ENCODE assay signal across 8 cellular contexts in the genomic region with DNA sequence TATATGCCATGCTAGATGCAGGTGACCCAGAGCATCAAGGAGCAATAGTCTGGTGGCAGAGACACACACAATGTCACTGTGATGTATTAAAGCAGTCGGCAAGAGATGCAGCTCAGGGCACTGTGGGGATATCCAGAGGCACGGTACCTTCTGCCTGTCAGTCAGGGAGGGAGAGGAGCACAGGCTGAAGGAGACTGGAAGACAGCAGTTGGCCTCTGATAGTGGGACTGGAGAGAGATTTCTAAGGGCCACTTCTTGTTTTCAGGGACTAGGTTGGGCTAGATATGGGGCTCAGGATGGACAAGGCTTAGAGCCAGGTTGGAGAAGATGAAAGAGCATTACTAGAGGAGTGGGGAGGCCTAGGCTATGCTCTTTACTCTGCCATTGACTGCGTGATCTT. TPM values are rescaled to one million over a fixed set of nuclear protein-coding genes. Genes with fewer than 3 reads are reported as not detected.
DNase-seq lines count a peak whose midpoint lies in the region; ATAC-seq, FAIRE-seq and TF ChIP-seq lines count a peak whose summit lies in the region.
"Not testable (repeated sequence)": the region's sequence is repeated elsewhere in the genome, so short reads cannot be mapped to it uniquely, and the experiment has no call there.

No MANE protein-coding gene starts in this region.

- no CpG with 5 or more reads among the region's 3 CpGs for WGBS in IMR-90 (ENCODE audit: extremely low coverage in 2 of 2, insufficient read length in 1 of 2), 2 experiments
- WGBS in mesenchymal stem cell: 45% methylated on average over 3 of the region's 3 CpGs

- not testable (repeated sequence) for H3K79me2 ChIP-seq in osteoblast (ENCODE audit: insufficient read depth, low read length)

- intact Hi-C loops in CD8-positive, alpha-beta T cell (cut with DNase I, micrococcal nuclease); IMR-90 (cut with micrococcal nuclease); ascending aorta (cut with DNase I): not testable (repeated sequence)

- H3K27ac ChIP-seq in CD8-positive, alpha-beta T cell (ENCODE audit: low read depth, low read length); IMR-90 (ENCODE audit: insufficient read depth, low read length); mesenchymal stem cell (ENCODE audit: low read length, poor library complexity, severe bottlenecking); osteoblast (ENCODE audit: low read depth, low read length): not testable (repeated sequence)
- peak overlapping the region; percentile 74 to 78 for H3K27ac ChIP-seq in ascending aorta
- peak overlapping the region; percentile 68 to 83 for H3K27ac ChIP-seq in thoracic aorta

- peak overlapping the region; percentile 46; the same call in 1 of the 2 replicates for H3K4ac ChIP-seq in IMR-90 (ENCODE audit: low read depth, low read length)
- H3K4ac ChIP-seq in mesenchymal stem cell (ENCODE audit: low read depth in 1 of 2, low read length in 2 of 2): not testable (repeated sequence)

- TF ChIP-seq CTCF in CD8-positive, alpha-beta T cell (IDR thresholded peaks at IDR 0.05); IMR-90 (conservative IDR thresholded peaks at IDR 0.05; ENCODE audit: low read depth, low read length); ascending aorta (IDR thresholded peaks at IDR 0.05); bronchial epithelial cell (IDR thresholded peaks at IDR 0.05; ENCODE audit: insufficient read depth, low read length, severe bottlenecking); osteoblast (IDR thresholded peaks at IDR 0.05; ENCODE audit: extremely low read depth, low read depth, low read length); thoracic aorta (IDR thresholded peaks at IDR 0.05): not testable (repeated sequence)

- 0 out of 4 replicates have a peak overlapping the region, but pooled peaks of 1 of the 2 experiments have one; percentile 23 for H4K8ac ChIP-seq in IMR-90 (ENCODE audit: low read depth in 2 of 2, low read length in 2 of 2)
- H4K8ac ChIP-seq in mesenchymal stem cell (ENCODE audit: low read length): not testable (repeated sequence)

- H3K36me3 Mint-ChIP-seq in CD8-positive, alpha-beta T cell: not testable (repeated sequence)
- peaks cover 22% of the 10 kb centered on the region for H3K36me3 Mint-ChIP-seq in activated T-helper 17 cell treated with anti-CD3 and anti-CD28 coated beads, Interleukin-2, amount 50 U/mL, for 72 hours (ENCODE audit: low read depth)

- H2AK5ac ChIP-seq in IMR-90 (ENCODE audit: low read depth, low read length): peak overlapping the region; percentile 49; the same call in 1 of the 2 replicates
- H2AK5ac ChIP-seq in mesenchymal stem cell (ENCODE audit: low read length, severe bottlenecking): not testable (repeated sequence)

- ATAC-seq in CD8-positive, alpha-beta T cell; IMR-90 (ENCODE audit: low read depth); activated T-helper 17 cell treated with anti-CD3 and anti-CD28 coated beads, Interleukin-2, amount 50 U/mL, for 72 hours (replicated peaks); thoracic aorta (ENCODE audit: insufficient number of reproducible peaks, low FRiP score, low read depth): not testable (repeated sequence)

- not testable (repeated sequence) for H3K27me3 ChIP-seq in CD8-positive, alpha-beta T cell (ENCODE audit: insufficient read depth, low read length); IMR-90 (ENCODE audit: control insufficient read depth, insufficient read depth, low read length); ascending aorta; bronchial epithelial cell (ENCODE audit: control insufficient read depth, insufficient read depth, low read length); mesenchymal stem cell (ENCODE audit: control insufficient read depth in 1 of 2, insufficient read depth in 1 of 2, low read length in 2 of 2); osteoblast (ENCODE audit: insufficient read depth, low read length); thoracic aorta (replicated peaks; ENCODE audit: insufficient read depth)

- 0 out of 2 replicates have a peak overlapping the region, but pooled peaks have one; percentile 2 for H3K14ac ChIP-seq in IMR-90 (replicated peaks; ENCODE audit: low read depth, low read length)
- not testable (repeated sequence) for H3K14ac ChIP-seq in mesenchymal stem cell (ENCODE audit: low read length in 2 of 2)

- H2BK12ac ChIP-seq in mesenchymal stem cell (ENCODE audit: low read length in 2 of 2): not testable (repeated sequence)

- not testable (repeated sequence) for BruUV-seq in IMR-90 (replicated peaks; lab: Mats Ljungman, UMichigan)

- H3K4me3 ChIP-seq in CD8-positive, alpha-beta T cell (ENCODE audit: low read depth, low read length); IMR-90 (ENCODE audit: insufficient read depth, low read depth, low read length); ascending aorta; bronchial epithelial cell (ENCODE audit: low read depth, low read length); mesenchymal stem cell (ENCODE audit: insufficient read depth in 1 of 2, low read depth in 1 of 2, low read length in 2 of 2); osteoblast (ENCODE audit: insufficient read depth, low read length); thoracic aorta: not testable (repeated sequence)

- CTCF ChIA-PET in CD8-positive, alpha-beta T cell (lab: Charles Lee): interaction anchor here (0.7 to 1.5 kb wide), 3 partner anchors 19 to 860 kb away, joined by 3 to 4 read pairs (median 3); no protein-coding TSS in a partner anchor
- CTCF ChIA-PET in IMR-90 (lab: Yijun Ruan, JAX): not testable (repeated sequence)

- H3K4me3 Mint-ChIP-seq in CD8-positive, alpha-beta T cell; activated T-helper 17 cell treated with anti-CD3 and anti-CD28 coated beads, Interleukin-2, amount 50 U/mL, for 72 hours: not testable (repeated sequence)

- DNase-seq in CD8-positive, alpha-beta T cell: peak in 1 of 7 experiments; percentile 49
- DNase-seq in IMR-90; ascending aorta (ENCODE audit: low spot score in 2 of 2); bronchial epithelial cell (ENCODE audit: low read depth); mesenchymal stem cell; thoracic aorta (ENCODE audit: low spot score): not testable (repeated sequence)
- DNase-seq in osteoblast (ENCODE audit: insufficient read length, low spot score, missing footprints): peak; percentile 2

- not testable (repeated sequence) for H2BK5ac ChIP-seq in IMR-90 (ENCODE audit: low read depth, low read length, poor library complexity, severe bottlenecking); mesenchymal stem cell (ENCODE audit: low read depth, low read length, poor library complexity, severe bottlenecking)

- H4K5ac ChIP-seq in IMR-90 (ENCODE audit: low read depth, low read length): not testable (repeated sequence)

- not testable (repeated sequence) for H3K23ac ChIP-seq in IMR-90 (ENCODE audit: low read depth, low read length); mesenchymal stem cell (ENCODE audit: low read length in 2 of 2)

- not testable (repeated sequence) for H3K56ac ChIP-seq in IMR-90 (ENCODE audit: extremely low read depth, insufficient read depth, low read length)

- peaks cover 20% of the 10 kb centered on the region for H3K4me1 Mint-ChIP-seq in CD8-positive, alpha-beta T cell (ENCODE audit: low read depth)
- H3K4me1 Mint-ChIP-seq in activated T-helper 17 cell treated with anti-CD3 and anti-CD28 coated beads, Interleukin-2, amount 50 U/mL, for 72 hours: peaks cover 11% of the 10 kb centered on the region

- not testable (repeated sequence) for H2BK15ac ChIP-seq in IMR-90 (ENCODE audit: low read depth, low read length); mesenchymal stem cell (ENCODE audit: low read depth, poor library complexity, severe bottlenecking)

- H2AK9ac ChIP-seq in IMR-90 (replicated peaks; ENCODE audit: low read depth, low read length, poor library complexity): not testable (repeated sequence)

- peak overlapping the region; percentile 52 for H3K27ac Mint-ChIP-seq in CD8-positive, alpha-beta T cell
- H3K27ac Mint-ChIP-seq in activated T-helper 17 cell treated with anti-CD3 and anti-CD28 coated beads, Interleukin-2, amount 50 U/mL, for 72 hours: peak overlapping the region; percentile 18

- not testable (repeated sequence) for H4K91ac ChIP-seq in IMR-90 (ENCODE audit: insufficient read depth, low read depth, low read length)
- peak overlapping the region; percentile 34 for H4K91ac ChIP-seq in mesenchymal stem cell (ENCODE audit: low read length)

- in situ Hi-C loops in IMR-90 (cut with MboI; ENCODE audit: low sequenced_read_pairs): not testable (repeated sequence)

- H3K79me1 ChIP-seq in IMR-90 (ENCODE audit: low read depth in 1 of 2, low read length in 2 of 2): peaks cover 2 to 14% of the 10 kb centered on the region in 2 experiments; a peak in 3 of 4 replicates
- H3K79me1 ChIP-seq in mesenchymal stem cell (replicated peaks; ENCODE audit: low read length, poor library complexity, severe bottlenecking): not testable (repeated sequence)

- not testable (repeated sequence) for H3K36me3 ChIP-seq in CD8-positive, alpha-beta T cell (ENCODE audit: insufficient read depth, low read length); IMR-90 (ENCODE audit: control insufficient read depth, insufficient read depth, low read length); ascending aorta; bronchial epithelial cell (ENCODE audit: control insufficient read depth, insufficient read depth, low read length); osteoblast (ENCODE audit: insufficient read depth, low read length); thoracic aorta
- peaks cover 9 to 14% of the 10 kb centered on the region in 2 experiments for H3K36me3 ChIP-seq in mesenchymal stem cell (ENCODE audit: control insufficient read depth in 1 of 2, insufficient read depth in 2 of 2, low read depth in 1 of 2, low read length in 2 of 2)

- peak; percentile 13 for FAIRE-seq in bronchial epithelial cell (lab: Jason Lieb, UNC)

- not testable (repeated sequence) for H3K9me1 ChIP-seq in IMR-90 (ENCODE audit: insufficient read depth, low read length)

- H2BK120ac ChIP-seq in IMR-90 (ENCODE audit: low read depth, low read length): peak overlapping the region; percentile 34; the same call in 1 of the 2 replicates
- H2BK120ac ChIP-seq in mesenchymal stem cell (ENCODE audit: low read depth, low read length): not testable (repeated sequence)

- not testable (repeated sequence) for TF ChIP-seq POLR2A in IMR-90 (IDR thresholded peaks at IDR 0.05; ENCODE audit: low read depth, low read length)

- H2AFZ ChIP-seq in IMR-90 (replicated peaks; ENCODE audit: low read length, poor library complexity); mesenchymal stem cell (ENCODE audit: low read depth, low read length); osteoblast (ENCODE audit: low read length): not testable (repeated sequence)

- not testable (repeated sequence) for H3K9me3 ChIP-seq in CD8-positive, alpha-beta T cell (ENCODE audit: low read length); IMR-90 (ENCODE audit: control insufficient read depth, insufficient read depth, low read length); ascending aorta; mesenchymal stem cell (ENCODE audit: control insufficient read depth, low read length); osteoblast (ENCODE audit: low read depth, low read length); thoracic aorta

- POLR2A ChIA-PET in CD8-positive, alpha-beta T cell (lab: Charles Lee); IMR-90 (lab: Charles Lee; ENCODE audit: unreplicated experiment): not testable (repeated sequence)

- not testable (repeated sequence) for H4K20me1 ChIP-seq in IMR-90 (ENCODE audit: insufficient read depth, low read length); osteoblast (ENCODE audit: insufficient read depth, low read length)

- not testable (repeated sequence) for TF ChIP-seq RAD21 in IMR-90 (IDR thresholded peaks at IDR 0.05; ENCODE audit: low read length)

- not testable (repeated sequence) for H3K27me3 Mint-ChIP-seq in CD8-positive, alpha-beta T cell (ENCODE audit: low read depth); activated T-helper 17 cell treated with anti-CD3 and anti-CD28 coated beads, Interleukin-2, amount 50 U/mL, for 72 hours

- H3K9me3 Mint-ChIP-seq in CD8-positive, alpha-beta T cell; activated T-helper 17 cell treated with anti-CD3 and anti-CD28 coated beads, Interleukin-2, amount 50 U/mL, for 72 hours: not testable (repeated sequence)

- H3K4me1 ChIP-seq in CD8-positive, alpha-beta T cell (ENCODE audit: insufficient read depth, low read length): peaks cover 10% of the 10 kb centered on the region
- H3K4me1 ChIP-seq in IMR-90 (ENCODE audit: control insufficient read depth, insufficient read depth, low read length); mesenchymal stem cell (ENCODE audit: control insufficient read depth, insufficient read depth, low read depth, low read length): not testable (repeated sequence)
- H3K4me1 ChIP-seq in ascending aorta (peaks cover 3 to 23% of the 10 kb centered on the region in 2 donors), osteoblast (ENCODE audit: insufficient read depth, low read length) (peaks cover 29% of the 10 kb centered on the region), thoracic aorta (ENCODE audit: control insufficient read depth in 1 of 2, low read depth in 2 of 2) (peaks cover 19 to 28% of the 10 kb centered on the region in 2 donors)

- peak overlapping the region; percentile 10; the same call in 1 of the 2 replicates for H2BK20ac ChIP-seq in IMR-90 (ENCODE audit: low read depth, low read length)

- H3K18ac ChIP-seq in IMR-90 (ENCODE audit: low read depth, low read length); mesenchymal stem cell (ENCODE audit: low read depth in 1 of 2, low read length in 2 of 2): not testable (repeated sequence)

- dilution Hi-C loops in IMR-90 (cut with HindIII; ENCODE audit: low sequenced_read_pairs, unreplicated experiment): not testable (repeated sequence)

- H3K4me2 ChIP-seq in IMR-90 (ENCODE audit: low read depth, low read length); mesenchymal stem cell (ENCODE audit: low read length, poor library complexity, severe bottlenecking); osteoblast (ENCODE audit: insufficient read depth, low read length): not testable (repeated sequence)

- H3K9ac ChIP-seq in IMR-90 (ENCODE audit: low read depth, low read length); mesenchymal stem cell (ENCODE audit: low read length): not testable (repeated sequence)

RNA-seq across cellular contexts. Expression of gene MTX1, which starts 22.8 kb away (rescaled TPM):
- 10 to 100 TPM; 24.4 to 25.8 TPM for total RNA-seq in CD8-positive, alpha-beta T cell
- total RNA-seq in IMR-90 (2012; rRNA removed) (51.4 and 67.2 TPM in 2 replicates), ascending aorta (23.9 TPM), bronchial epithelial cell (48.4 and 49.5 TPM in 2 replicates), osteoblast (37.4 and 42.7 TPM in 2 replicates), thoracic aorta (10 to 100 TPM; 21.7 to 22.9 TPM)
- 73.7 and 73.9 TPM in 2 replicates for polyA plus RNA-seq in IMR-90 (2012; rRNA removed)
- 58.0 and 97.7 TPM in 2 replicates for polyA plus RNA-seq in IMR-90 (2012; cell fraction: cytosol; rRNA removed)
- 36.9 and 80.4 TPM in 2 replicates for polyA plus RNA-seq in IMR-90 (2012; cell fraction: nucleus; rRNA removed; ENCODE audit: low replicate concordance)
- total RNA-seq in activated T-helper 17 cell treated with anti-CD3 and anti-CD28 coated beads, Interleukin-2, amount 50 U/mL, for 72 hours: 10 to 100 TPM; 31.3 to 59.9 TPM
- polyA plus RNA-seq in mesenchymal stem cell (2013, experiment 1 of 2): 39.5 TPM
- polyA plus RNA-seq in mesenchymal stem cell (2013, experiment 2 of 2): 38.9 TPM

RNA-seq across cellular contexts. Expression of gene THBS3, which starts 23.6 kb away (rescaled TPM):
- total RNA-seq in CD8-positive, alpha-beta T cell: 10 to 100 TPM; 18.5 to 18.8 TPM
- total RNA-seq in IMR-90 (2012; rRNA removed) (13.1 and 15.1 TPM in 2 replicates), ascending aorta (40.3 TPM), bronchial epithelial cell (16.3 and 19.6 TPM in 2 replicates), osteoblast (61.9 and 66.6 TPM in 2 replicates), thoracic aorta (10 to 100 TPM; 45.3 to 81.6 TPM)
- 28.3 and 30.4 TPM in 2 replicates for polyA plus RNA-seq in IMR-90 (2012; rRNA removed)
- polyA plus RNA-seq in IMR-90 (2012; cell fraction: cytosol; rRNA removed): 10.9 and 18.2 TPM in 2 replicates
- polyA plus RNA-seq in IMR-90 (2012; cell fraction: nucleus; rRNA removed; ENCODE audit: low replicate concordance): 178 and 204 TPM in 2 replicates
- total RNA-seq in activated T-helper 17 cell treated with anti-CD3 and anti-CD28 coated beads, Interleukin-2, amount 50 U/mL, for 72 hours: 10 to 100 TPM; 11.8 to 26.8 TPM
- 41.3 TPM for polyA plus RNA-seq in mesenchymal stem cell (2013, experiment 1 of 2)
- polyA plus RNA-seq in mesenchymal stem cell (2013, experiment 2 of 2): 39.4 TPM

RNA-seq across cellular contexts. Expression of gene ENTREP3, which starts 24.0 kb away (rescaled TPM):
- 1 to 10 TPM; 8.1 to 8.7 TPM for total RNA-seq in CD8-positive, alpha-beta T cell
- total RNA-seq in IMR-90 (2012; rRNA removed): 1.4 TPM in 2 replicates
- polyA plus RNA-seq in IMR-90 (2012; rRNA removed): 23.8 and 27.9 TPM in 2 replicates
- polyA plus RNA-seq in IMR-90 (2012; cell fraction: cytosol; rRNA removed): 29.9 and 30.1 TPM in 2 replicates
- polyA plus RNA-seq in IMR-90 (2012; cell fraction: nucleus; rRNA removed; ENCODE audit: low replicate concordance): 26.6 and 65.5 TPM in 2 replicates
- 10 to 100 TPM; 20.7 to 32.1 TPM for total RNA-seq in activated T-helper 17 cell treated with anti-CD3 and anti-CD28 coated beads, Interleukin-2, amount 50 U/mL, for 72 hours
- total RNA-seq in ascending aorta: 34.5 TPM
- 3.2 and 3.7 TPM in 2 replicates for total RNA-seq in bronchial epithelial cell
- 48.4 TPM for polyA plus RNA-seq in mesenchymal stem cell (2013, experiment 1 of 2)
- 49.3 TPM for polyA plus RNA-seq in mesenchymal stem cell (2013, experiment 2 of 2)
- total RNA-seq in osteoblast: 6.5 and 7.7 TPM in 2 replicates
- 10 to 100 TPM; 14.7 to 16.1 TPM for total RNA-seq in thoracic aorta

RNA-seq across cellular contexts. Expression of gene SCAMP3, which starts 30.9 kb away (rescaled TPM):
- 10 to 100 TPM; 47.5 to 48.5 TPM for total RNA-seq in CD8-positive, alpha-beta T cell
- total RNA-seq in IMR-90 (2012; rRNA removed) (29.2 and 30.5 TPM in 2 replicates), ascending aorta (63.6 TPM), bronchial epithelial cell (23.4 and 26.9 TPM in 2 replicates), osteoblast (35.9 and 41.3 TPM in 2 replicates), thoracic aorta (10 to 100 TPM; 32.5 to 50.2 TPM)
- polyA plus RNA-seq in IMR-90 (2012; rRNA removed): 118 and 144 TPM in 2 replicates
- 94.3 and 130 TPM in 2 replicates for polyA plus RNA-seq in IMR-90 (2012; cell fraction: cytosol; rRNA removed)
- polyA plus RNA-seq in IMR-90 (2012; cell fraction: nucleus; rRNA removed; ENCODE audit: low replicate concordance): 56.4 and 72.7 TPM in 2 replicates
- 100 to 1,000 TPM in 1 of 2 donors, 10 to 100 TPM in 1; 84.0 to 123 TPM for total RNA-seq in activated T-helper 17 cell treated with anti-CD3 and anti-CD28 coated beads, Interleukin-2, amount 50 U/mL, for 72 hours
- 104 TPM for polyA plus RNA-seq in mesenchymal stem cell (2013, experiment 1 of 2)
- polyA plus RNA-seq in mesenchymal stem cell (2013, experiment 2 of 2): 101 TPM

RNA-seq across cellular contexts. Expression of gene CLK2, which starts 42.0 kb away (rescaled TPM):
- 10 to 100 TPM; 48.6 to 54.4 TPM for total RNA-seq in CD8-positive, alpha-beta T cell
- total RNA-seq in IMR-90 (2012; rRNA removed) (19.2 and 19.7 TPM in 2 replicates), ascending aorta (32.1 TPM), bronchial epithelial cell (19.7 and 23.4 TPM in 2 replicates), osteoblast (17.4 and 19.7 TPM in 2 replicates), thoracic aorta (10 to 100 TPM; 26.9 to 50.7 TPM)
- polyA plus RNA-seq in IMR-90 (2012; rRNA removed): 53.0 and 61.2 TPM in 2 replicates
- 18.2 and 18.6 TPM in 2 replicates for polyA plus RNA-seq in IMR-90 (2012; cell fraction: cytosol; rRNA removed)
- polyA plus RNA-seq in IMR-90 (2012; cell fraction: nucleus; rRNA removed; ENCODE audit: low replicate concordance): 460 and 576 TPM in 2 replicates
- 100 to 1,000 TPM in 1 of 2 donors, 10 to 100 TPM in 1; 87.7 to 131 TPM for total RNA-seq in activated T-helper 17 cell treated with anti-CD3 and anti-CD28 coated beads, Interleukin-2, amount 50 U/mL, for 72 hours
- 35.0 TPM for polyA plus RNA-seq in mesenchymal stem cell (2013, experiment 1 of 2)
- polyA plus RNA-seq in mesenchymal stem cell (2013, experiment 2 of 2): 34.0 TPM
